Comparison of ENCODE assay signal across 7 cellular contexts in genomic region chr13:97562962-97563361, GRCh38.
"Had no signal": no experiment of that assay in that cellular context is flagged by ENCODE, and none has a peak within 500 bp of the region (broad histone marks: within the 10 kb centered on the region; RNA-seq: fewer than 3 reads in every experiment).

No MANE protein-coding gene starts in this region.

- H3K9ac ChIP-seq: KMS-11 had no signal

- FAIRE-seq: HTR-8/SVneo, K562 had no signal

- H3K4me3 ChIP-seq: K562 had no signal

- H3K4me2 ChIP-seq: KMS-11 had no signal

- ATAC-seq: K562 had no signal

- DNase-seq: IMR-90, KBM-7, KG1 had no signal

- H3K27ac ChIP-seq: HL-60, KMS-11 had no signal
